ENCODE assay signal across 1 cellular context in the genomic region with DNA sequence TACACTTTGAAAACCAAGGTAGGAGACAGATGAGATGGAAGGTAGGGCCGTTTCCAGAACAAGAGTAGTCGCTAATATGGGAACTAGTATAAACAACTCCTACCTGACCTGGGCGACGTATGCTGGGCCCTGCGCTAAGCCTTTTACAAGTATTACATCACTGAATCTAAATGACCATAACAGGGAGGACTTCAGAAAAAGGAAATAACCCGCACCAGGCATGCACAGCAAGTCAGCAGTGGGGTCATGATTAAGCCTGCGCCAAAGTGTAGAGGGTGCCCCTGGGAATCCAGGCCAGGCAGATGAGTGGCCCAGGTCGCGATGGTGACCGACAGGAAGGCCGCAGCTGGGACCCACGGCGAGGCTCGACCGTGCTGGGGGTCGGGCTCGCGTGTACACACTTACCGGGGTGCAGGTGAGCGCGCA.
TF ChIP-seq lines count a peak whose summit lies in the region.

No MANE protein-coding gene starts in this region.

TF ChIP-seq in HEK293, 187 proteins besides CTCF, POLR2A, EP300 and RAD21 (continued from another document):
- TF ChIP-seq, protein P1, sequence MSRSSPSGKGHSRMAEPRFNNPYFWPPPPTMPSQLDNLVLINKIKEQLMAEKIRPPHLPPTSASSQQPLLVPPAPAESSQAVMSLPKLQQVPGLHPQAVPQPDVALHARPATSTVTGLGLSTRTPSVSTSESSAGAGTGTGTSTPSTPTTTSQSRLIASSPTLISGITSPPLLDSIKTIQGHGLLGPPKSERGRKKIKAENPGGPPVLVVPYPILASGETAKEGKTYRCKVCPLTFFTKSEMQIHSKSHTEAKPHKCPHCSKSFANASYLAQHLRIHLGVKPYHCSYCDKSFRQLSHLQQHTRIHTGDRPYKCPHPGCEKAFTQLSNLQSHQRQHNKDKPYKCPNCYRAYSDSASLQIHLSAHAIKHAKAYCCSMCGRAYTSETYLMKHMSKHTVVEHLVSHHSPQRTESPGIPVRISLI (tag by site-specific recombination; IDR thresholded peaks at IDR 0.05): no peak
- TF ChIP-seq, protein P2, sequence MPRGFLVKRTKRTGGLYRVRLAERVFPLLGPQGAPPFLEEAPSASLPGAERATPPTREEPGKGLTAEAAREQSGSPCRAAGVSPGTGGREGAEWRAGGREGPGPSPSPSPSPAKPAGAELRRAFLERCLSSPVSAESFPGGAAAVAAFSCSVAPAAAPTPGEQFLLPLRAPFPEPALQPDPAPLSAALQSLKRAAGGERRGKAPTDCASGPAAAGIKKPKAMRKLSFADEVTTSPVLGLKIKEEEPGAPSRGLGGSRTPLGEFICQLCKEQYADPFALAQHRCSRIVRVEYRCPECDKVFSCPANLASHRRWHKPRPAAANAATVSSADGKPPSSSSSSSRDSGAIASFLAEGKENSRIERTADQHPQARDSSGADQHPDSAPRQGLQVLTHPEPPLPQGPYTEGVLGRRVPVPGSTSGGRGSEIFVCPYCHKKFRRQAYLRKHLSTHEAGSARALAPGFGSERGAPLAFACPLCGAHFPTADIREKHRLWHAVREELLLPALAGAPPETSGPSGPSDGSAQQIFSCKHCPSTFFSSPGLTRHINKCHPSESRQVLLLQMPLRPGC (tag by site-specific recombination; IDR thresholded peaks at IDR 0.05): no peak
- TF ChIP-seq, protein P3, sequence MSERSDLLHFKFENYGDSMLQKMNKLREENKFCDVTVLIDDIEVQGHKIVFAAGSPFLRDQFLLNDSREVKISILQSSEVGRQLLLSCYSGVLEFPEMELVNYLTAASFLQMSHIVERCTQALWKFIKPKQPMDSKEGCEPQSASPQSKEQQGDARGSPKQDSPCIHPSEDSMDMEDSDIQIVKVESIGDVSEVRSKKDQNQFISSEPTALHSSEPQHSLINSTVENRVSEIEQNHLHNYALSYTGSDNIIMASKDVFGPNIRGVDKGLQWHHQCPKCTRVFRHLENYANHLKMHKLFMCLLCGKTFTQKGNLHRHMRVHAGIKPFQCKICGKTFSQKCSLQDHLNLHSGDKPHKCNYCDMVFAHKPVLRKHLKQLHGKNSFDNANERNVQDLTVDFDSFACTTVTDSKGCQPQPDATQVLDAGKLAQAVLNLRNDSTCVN (tag by site-specific recombination; optimal IDR thresholded peaks at IDR 0.05): no peak
- TF ChIP-seq ZSCAN16 (tag by site-specific recombination; IDR thresholded peaks at IDR 0.05): no peak
- no peak for TF ChIP-seq MEIS1 (CRISPR knock-in tag; IDR thresholded peaks at IDR 0.05; ENCODE audit: borderline replicate concordance)
- no peak for TF ChIP-seq ZFHX2 (tag by site-specific recombination; conservative IDR thresholded peaks at IDR 0.05)
- peak; percentile 87 for TF ChIP-seq GLIS1 (tag by site-specific recombination; IDR thresholded peaks at IDR 0.05)
- peak; percentile 38; the same call in 1 of the 2 replicates for TF ChIP-seq ZBTB20 (tag by site-specific recombination; IDR thresholded peaks at IDR 0.05)
- TF ChIP-seq ZNF132 (tag by site-specific recombination; IDR thresholded peaks at IDR 0.05; ENCODE audit: borderline replicate concordance): no peak
- no peak for TF ChIP-seq GFI1B (tag by site-specific recombination; IDR thresholded peaks at IDR 0.05)
- TF ChIP-seq ZNF121 (tag by site-specific recombination; IDR thresholded peaks at IDR 0.05): no peak
- no peak for TF ChIP-seq ZNF677 (tag by site-specific recombination; IDR thresholded peaks at IDR 0.05)
- no peak for TF ChIP-seq ZFP3 (tag by site-specific recombination; IDR thresholded peaks at IDR 0.05; ENCODE audit: low read depth)
- no peak for TF ChIP-seq ZNF660 (tag by site-specific recombination; IDR thresholded peaks at IDR 0.05)
- no peak for TF ChIP-seq ZNF23 (tag by site-specific recombination; IDR thresholded peaks at IDR 0.05; ENCODE audit: borderline replicate concordance)
- TF ChIP-seq ZNF48 (tag by site-specific recombination; IDR thresholded peaks at IDR 0.05): no peak
- TF ChIP-seq ZBTB48 (tag by site-specific recombination; IDR thresholded peaks at IDR 0.05): no peak
- no peak for TF ChIP-seq ZNF626 (tag by site-specific recombination; IDR thresholded peaks at IDR 0.05)
- TF ChIP-seq, protein P4, sequence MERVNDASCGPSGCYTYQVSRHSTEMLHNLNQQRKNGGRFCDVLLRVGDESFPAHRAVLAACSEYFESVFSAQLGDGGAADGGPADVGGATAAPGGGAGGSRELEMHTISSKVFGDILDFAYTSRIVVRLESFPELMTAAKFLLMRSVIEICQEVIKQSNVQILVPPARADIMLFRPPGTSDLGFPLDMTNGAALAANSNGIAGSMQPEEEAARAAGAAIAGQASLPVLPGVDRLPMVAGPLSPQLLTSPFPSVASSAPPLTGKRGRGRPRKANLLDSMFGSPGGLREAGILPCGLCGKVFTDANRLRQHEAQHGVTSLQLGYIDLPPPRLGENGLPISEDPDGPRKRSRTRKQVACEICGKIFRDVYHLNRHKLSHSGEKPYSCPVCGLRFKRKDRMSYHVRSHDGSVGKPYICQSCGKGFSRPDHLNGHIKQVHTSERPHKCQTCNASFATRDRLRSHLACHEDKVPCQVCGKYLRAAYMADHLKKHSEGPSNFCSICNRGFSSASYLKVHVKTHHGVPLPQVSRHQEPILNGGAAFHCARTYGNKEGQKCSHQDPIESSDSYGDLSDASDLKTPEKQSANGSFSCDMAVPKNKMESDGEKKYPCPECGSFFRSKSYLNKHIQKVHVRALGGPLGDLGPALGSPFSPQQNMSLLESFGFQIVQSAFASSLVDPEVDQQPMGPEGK (tag by site-specific recombination; IDR thresholded peaks at IDR 0.05): no peak
- TF ChIP-seq ZBTB1 (tag by site-specific recombination; IDR thresholded peaks at IDR 0.05): no peak
- TF ChIP-seq, protein P5, sequence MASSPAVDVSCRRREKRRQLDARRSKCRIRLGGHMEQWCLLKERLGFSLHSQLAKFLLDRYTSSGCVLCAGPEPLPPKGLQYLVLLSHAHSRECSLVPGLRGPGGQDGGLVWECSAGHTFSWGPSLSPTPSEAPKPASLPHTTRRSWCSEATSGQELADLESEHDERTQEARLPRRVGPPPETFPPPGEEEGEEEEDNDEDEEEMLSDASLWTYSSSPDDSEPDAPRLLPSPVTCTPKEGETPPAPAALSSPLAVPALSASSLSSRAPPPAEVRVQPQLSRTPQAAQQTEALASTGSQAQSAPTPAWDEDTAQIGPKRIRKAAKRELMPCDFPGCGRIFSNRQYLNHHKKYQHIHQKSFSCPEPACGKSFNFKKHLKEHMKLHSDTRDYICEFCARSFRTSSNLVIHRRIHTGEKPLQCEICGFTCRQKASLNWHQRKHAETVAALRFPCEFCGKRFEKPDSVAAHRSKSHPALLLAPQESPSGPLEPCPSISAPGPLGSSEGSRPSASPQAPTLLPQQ (tag by site-specific recombination; IDR thresholded peaks at IDR 0.05): 0 out of 2 replicates have a peak, but pooled peaks have one; percentile 17
- no peak for TF ChIP-seq ZNF843 (tag by site-specific recombination; IDR thresholded peaks at IDR 0.05)
TF ChIP-seq in HEK293: peak in this region for 4.
